ENCODE assay signal across 10 cellular contexts in genomic region chr15:43977072-43977884, GRCh38.
DNase-seq lines count a peak whose midpoint lies in the region; ATAC-seq and TF ChIP-seq lines count a peak whose summit lies in the region.
"Had no signal": no experiment of that assay in that cellular context is flagged by ENCODE, and none has a peak within 500 bp of the region (broad histone marks: within the 10 kb centered on the region; RNA-seq: fewer than 3 reads in every experiment).

No MANE protein-coding gene starts in this region.

- peak overlapping the region; percentile 81 for H3K27ac Mint-ChIP-seq in activated naive CD8-positive, alpha-beta T cell treated with anti-CD3 and anti-CD28 coated beads for 36 hours
- no peak overlapping the region for H3K27ac Mint-ChIP-seq in stimulated activated memory B cell treated with anti-CD40 and anti-IgM and Interleukin-4, amounts not matched to agents 10 μg/mL and 1 μg/mL and 100 μg/mL, for 72 hours
- H3K27ac Mint-ChIP-seq in HFFc6, result no peak overlapping the region

- H3K4me3 Mint-ChIP-seq in activated naive CD8-positive, alpha-beta T cell treated with anti-CD3 and anti-CD28 coated beads for 36 hours, result peak overlapping the region; percentile 3
- no peak overlapping the region for H3K4me3 Mint-ChIP-seq in stimulated activated memory B cell treated with anti-CD40 and anti-IgM and Interleukin-4, amounts not matched to agents 10 μg/mL and 1 μg/mL and 100 μg/mL, for 72 hours
- H3K4me3 Mint-ChIP-seq in HFFc6, result no peak overlapping the region

- peaks cover 7% of the 10 kb centered on the region for H3K36me3 Mint-ChIP-seq in activated naive CD8-positive, alpha-beta T cell treated with anti-CD3 and anti-CD28 coated beads for 36 hours
- H3K36me3 Mint-ChIP-seq in stimulated activated memory B cell treated with anti-CD40 and anti-IgM and Interleukin-4, amounts not matched to agents 10 μg/mL and 1 μg/mL and 100 μg/mL, for 72 hours, result no peaks in the 10 kb centered on the region
- no peaks in the 10 kb centered on the region for H3K36me3 Mint-ChIP-seq in HFFc6 (ENCODE audit: low read depth)

- peaks cover 9% of the 10 kb centered on the region for H3K9me3 Mint-ChIP-seq in activated naive CD8-positive, alpha-beta T cell treated with anti-CD3 and anti-CD28 coated beads for 36 hours
- peaks cover 4% of the 10 kb centered on the region for H3K9me3 Mint-ChIP-seq in stimulated activated memory B cell treated with anti-CD40 and anti-IgM and Interleukin-4, amounts not matched to agents 10 μg/mL and 1 μg/mL and 100 μg/mL, for 72 hours
- H3K9me3 Mint-ChIP-seq in HFFc6, result no peaks in the 10 kb centered on the region

- peaks cover 44% of the 10 kb centered on the region for H3K4me1 Mint-ChIP-seq in activated naive CD8-positive, alpha-beta T cell treated with anti-CD3 and anti-CD28 coated beads for 36 hours
- H3K4me1 Mint-ChIP-seq in stimulated activated memory B cell treated with anti-CD40 and anti-IgM and Interleukin-4, amounts not matched to agents 10 μg/mL and 1 μg/mL and 100 μg/mL, for 72 hours, result peaks cover 21% of the 10 kb centered on the region
- H3K4me1 Mint-ChIP-seq in HFFc6 (ENCODE audit: low read depth), result no peaks in the 10 kb centered on the region

- peaks cover 30% of the 10 kb centered on the region for H3K27me3 Mint-ChIP-seq in activated naive CD8-positive, alpha-beta T cell treated with anti-CD3 and anti-CD28 coated beads for 36 hours
- H3K27me3 Mint-ChIP-seq in stimulated activated memory B cell treated with anti-CD40 and anti-IgM and Interleukin-4, amounts not matched to agents 10 μg/mL and 1 μg/mL and 100 μg/mL, for 72 hours, result no peaks in the 10 kb centered on the region
- no peaks in the 10 kb centered on the region; the same call in none of the 2 replicates for H3K27me3 Mint-ChIP-seq in HFFc6 (ENCODE audit: insufficient read depth)

- TF ChIP-seq CTCF in HFFc6 (IDR thresholded peaks at IDR 0.05), result no peak

- DNase-seq in activated gamma-delta T cell treated with Interleukin-2 at 50 U/mL for 16 hours (peak; percentile 36), activated gamma-delta T cell (lab: John Stamatoyannopoulos, UW) (no peak), LHCN-M2 (ENCODE audit: low read depth) (peak; percentile 1), SW 1271 (lab: John Stamatoyannopoulos, UW) (no peak), HFFc6 (no peak), kidney glomerular epithelial cell (lab: John Stamatoyannopoulos, UW) (no peak)
- peak; percentile 87 for DNase-seq in activated naive CD8-positive, alpha-beta T cell treated with anti-CD3 and anti-CD28 coated beads for 36 hours
- DNase-seq: brain microvascular endothelial cell, right cardiac atrium had no signal

- ATAC-seq in stimulated activated memory B cell treated with anti-CD40 and anti-IgM and Interleukin-4, amounts not matched to agents 10 μg/mL and 1 μg/mL and 100 μg/mL, for 72 hours, result peak; percentile 78
- ATAC-seq: right cardiac atrium had no signal

Comparison
In these comparisons a context has a peak if more than half of its experiments do, and no peak if none do; other contexts are left out.
1. DNase-seq: peak in activated gamma-delta T cell treated with Interleukin-2 at 50 U/mL for 16 hours (single experiment), LHCN-M2 (single experiment) and activated naive CD8-positive, alpha-beta T cell treated with anti-CD3 and anti-CD28 coated beads for 36 hours (single experiment); none in activated gamma-delta T cell (single experiment), SW 1271 (0 of 2), HFFc6 (single experiment) and kidney glomerular epithelial cell (single experiment).